ENCODE assay signal across 8 cellular contexts in genomic region chr7:130009848-130010688, GRCh38. TPM values are rescaled to one million over a fixed set of nuclear protein-coding genes. Genes with fewer than 3 reads are reported as not detected.
DNase-seq lines count a peak whose midpoint lies in the region; ATAC-seq and TF ChIP-seq lines count a peak whose summit lies in the region.

No MANE protein-coding gene starts in this region.

- H3K4me3 ChIP-seq in BLaER1 = no peak overlapping the region
- H3K4me3 ChIP-seq in upper lobe of left lung = no peak overlapping the region

- no peak overlapping the region for H3K4me2 ChIP-seq in BLaER1

- peak; percentile 45 to 49 for DNase-seq in activated T-cell treated with anti-CD3 and anti-CD28 coated beads, Interleukin-2, amount 50 U/mL, for 48 hours
- DNase-seq in hepatic stellate cell (ENCODE audit: low spot score) = peak; percentile 77
- DNase-seq in upper lobe of left lung = no peak
- DNase-seq in NCI-H2171 (lab: John Stamatoyannopoulos, UW) = no peak

- no peaks in the 10 kb centered on the region for H3K27me3 ChIP-seq in BLaER1
- no peaks in the 10 kb centered on the region for H3K27me3 ChIP-seq in upper lobe of left lung

- no peaks in the 10 kb centered on the region; the same call in 1 of the 2 replicates for H4K20me1 ChIP-seq in BLaER1

- H3K9ac ChIP-seq in BLaER1 = 0 out of 2 replicates have a peak overlapping the region, but pooled peaks have one; percentile 24

- no peaks in the 10 kb centered on the region for H3K9me3 ChIP-seq in BLaER1
- H3K9me3 ChIP-seq in upper lobe of left lung = no peaks in the 10 kb centered on the region

- TF ChIP-seq CTCF in upper lobe of left lung (IDR thresholded peaks at IDR 0.05) = no peak

- 77 to 89% methylated on average over 8 to 9 of the region's 9 CpGs for WGBS in upper lobe of left lung, 2 donors

- H3K4me1 ChIP-seq in BLaER1 = no peaks in the 10 kb centered on the region
- H3K4me1 ChIP-seq in upper lobe of left lung = peaks cover 0 to 19% (median 6%) of the 10 kb centered on the region in 4 donors

- TF ChIP-seq POLR2A in upper lobe of left lung (IDR thresholded peaks at IDR 0.05) = no peak

- ATAC-seq in GM19351 (IDR thresholded peaks at IDR 0.05; ENCODE audit: unreplicated experiment) (peak; percentile 59), HG03469 (IDR thresholded peaks at IDR 0.05; ENCODE audit: unreplicated experiment) (peak; percentile 22), upper lobe of left lung (ENCODE audit: low FRiP score in 2 of 2) (peak; percentile 42 to 83), HG03565 (IDR thresholded peaks at IDR 0.05; ENCODE audit: unreplicated experiment) (no peak)

- H3K27ac ChIP-seq in BLaER1 (no peak overlapping the region), upper lobe of left lung (peak overlapping the region in 3 of 4 donors; percentile 11 to 74 (median 64))

- TF ChIP-seq EP300 in upper lobe of left lung (IDR thresholded peaks at IDR 0.05) = no peak

- no peaks in the 10 kb centered on the region for H3K36me3 ChIP-seq in BLaER1
- no peaks in the 10 kb centered on the region for H3K36me3 ChIP-seq in upper lobe of left lung

RNA-seq across cellular contexts. Expression of gene ZC3HC1, which starts 41.1 kb away (rescaled TPM):
- 10 to 100 TPM in 3 of 6 donors, 1 to 10 TPM in 3; 6.4 to 15.1 (median 10.6) TPM for total RNA-seq in upper lobe of left lung

RNA-seq across cellular contexts. Expression of gene UBE2H, which starts 57.3 kb away (rescaled TPM):
- total RNA-seq in upper lobe of left lung = 100 to 1,000 TPM in 1 of 6 donors, 10 to 100 TPM in 5; 60.5 to 138 (median 65.4) TPM

Comparison
In these comparisons a context has a peak if more than half of its experiments do, and no peak if none do; other contexts are left out.
1. DNase-seq: peak in activated T-cell treated with anti-CD3 and anti-CD28 coated beads, Interleukin-2, amount 50 U/mL, for 48 hours (2 of 2) and hepatic stellate cell (single experiment); none in upper lobe of left lung (0 of 2) and NCI-H2171 (single experiment).